Comparison of ENCODE assay signal across 8 cellular contexts in genomic region chr14:81936902-81937301, GRCh38.
"Had no signal": no experiment of that assay in that cellular context is flagged by ENCODE, and none has a peak within 500 bp of the region (broad histone marks: within the 10 kb centered on the region; RNA-seq: fewer than 3 reads in every experiment).

No MANE protein-coding gene starts in this region.

- FAIRE-seq: G401.6, GM12878, GM12891, GM12892, GM18507, GM19239 had no signal

- H3K4me3 ChIP-seq: GM12878 had no signal

- DNase-seq: GDM1, GF-D8 had no signal

- ATAC-seq: GM12878 had no signal
